9 cellular contexts compared by ENCODE assay signal in genomic region chr9:90801175-90801506, GRCh38. TPM values are rescaled to one million over a fixed set of nuclear protein-coding genes. Genes with fewer than 3 reads are reported as not detected.
DNase-seq lines count a peak whose midpoint lies in the region; TF ChIP-seq lines count a peak whose summit lies in the region.
"Had no signal": no experiment of that assay in that cellular context is flagged by ENCODE, and none has a peak within 500 bp of the region (broad histone marks: within the 10 kb centered on the region; RNA-seq: fewer than 3 reads in every experiment).

No MANE protein-coding gene starts in this region.

- no peak for TF ChIP-seq EP300 in sigmoid colon (IDR thresholded peaks at IDR 0.05)

- H3K9me3 ChIP-seq in endocrine pancreas (ENCODE audit: control insufficient read depth, low read length): no peaks in the 10 kb centered on the region
- H3K9me3 ChIP-seq in sigmoid colon: no peaks in the 10 kb centered on the region

- H3K36me3 ChIP-seq in KMS-11 (ENCODE audit: insufficient read depth): no peaks in the 10 kb centered on the region
- H3K36me3 ChIP-seq in endocrine pancreas (ENCODE audit: control insufficient read depth, insufficient read depth, low read length): no peaks in the 10 kb centered on the region
- H3K36me3 ChIP-seq in sigmoid colon: no peaks in the 10 kb centered on the region

- WGBS in sigmoid colon, 2 donors: 11 to 17% methylated on average over 11 of the region's 11 CpGs

- H3K4me3 ChIP-seq in KMS-11 (IDR thresholded peaks at IDR 0.05; ENCODE audit: insufficient read depth, low read depth, low read length) (no peak overlapping the region), endocrine pancreas (ENCODE audit: control insufficient read depth, insufficient read depth, low read length) (peak overlapping the region; percentile 56), sigmoid colon (peak overlapping the region; percentile 20 to 49 (median 40))

- no peak overlapping the region for H3K9ac ChIP-seq in KMS-11
- peak overlapping the region; percentile 81 for H3K9ac ChIP-seq in endocrine pancreas (ENCODE audit: control insufficient read depth, insufficient read depth, low read length)

- TF ChIP-seq POLR2A in sigmoid colon (IDR thresholded peaks at IDR 0.05): no peak

- no peak overlapping the region for H3K4me2 ChIP-seq in KMS-11

- in situ Hi-C loops in GM13976 (cut with MboI; ENCODE audit: low sequenced_read_pairs, unreplicated experiment): no loop called here

- H2AFZ ChIP-seq in KMS-11 (ENCODE audit: low read depth): peak overlapping the region; percentile 39; the same call in 1 of the 2 replicates

- H3K79me2 ChIP-seq in KMS-11 (ENCODE audit: insufficient read depth, low read depth): no peaks in the 10 kb centered on the region

- intact Hi-C loops in sigmoid colon (cut with DNase I): no loop called here

- TF ChIP-seq CTCF in KMS-11 (conservative IDR thresholded peaks at IDR 0.05; ENCODE audit: low read depth, low read length) (no peak), sigmoid colon (IDR thresholded peaks at IDR 0.05) (no peak), GM13976 (IDR thresholded peaks at IDR 0.05; ENCODE audit: borderline replicate concordance, control extremely low read depth, extremely low read depth, insufficient read depth, missing control alignments) (no peak)

- no peaks in the 10 kb centered on the region for H4K20me1 ChIP-seq in KMS-11 (ENCODE audit: insufficient read depth)

- H3K27me3 ChIP-seq in KMS-11 (ENCODE audit: insufficient read depth, low read depth) (no peaks in the 10 kb centered on the region), endocrine pancreas (ENCODE audit: control insufficient read depth, insufficient read depth, low read length) (no peaks in the 10 kb centered on the region), sigmoid colon (peaks cover 9 to 31% (median 20%) of the 10 kb centered on the region in 3 donors)

- H3K4me1 ChIP-seq in KMS-11 (ENCODE audit: low read depth, poor library complexity, severe bottlenecking): peaks cover 11% of the 10 kb centered on the region
- peaks cover 14% of the 10 kb centered on the region for H3K4me1 ChIP-seq in endocrine pancreas (ENCODE audit: control insufficient read depth, insufficient read depth, low read length)
- peaks cover 0 to 11% (median 7%) of the 10 kb centered on the region in 4 donors for H3K4me1 ChIP-seq in sigmoid colon

- DNase-seq in NCI-H2171 treated with DMSO at 0.1 percent for 48 hours (lab: John Stamatoyannopoulos, UW) (peak; percentile 44), NCI-H2171 (lab: John Stamatoyannopoulos, UW) (no peak), sigmoid colon (no peak), CD1c-positive myeloid dendritic cell (ENCODE audit: extremely low spot score) (no peak), GM13976 (ENCODE audit: low spot score) (no peak), NCI-H774 (lab: John Stamatoyannopoulos, UW) (no peak)

- H3K27ac ChIP-seq in KMS-11 (no peak overlapping the region), sigmoid colon (peak overlapping the region in 3 of 4 donors; percentile 60 to 66 (median 65))

RNA-seq across cellular contexts. Expression of gene SYK, which starts 0.5 kb away (rescaled TPM):
- total RNA-seq in sigmoid colon: 10 to 100 TPM in 3 of 4 donors, 1 to 10 TPM in 1; 7.8 to 16.4 (median 12.0) TPM
- 10 to 100 TPM; 21.6 to 35.8 (median 29.4) TPM for polyA plus RNA-seq in sigmoid colon
- polyA plus RNA-seq: BJ had no signal
